Comparison of ENCODE assay signal across 9 cellular contexts in genomic region chr12:1619599-1619998, GRCh38. TPM values are rescaled to one million over a fixed set of nuclear protein-coding genes. Genes with fewer than 3 reads are reported as not detected.
A peak's percentile ranks its signal among the peaks of the same experiment; 100 is the strongest.
DNase-seq lines count a peak whose midpoint lies in the region; ATAC-seq, FAIRE-seq and TF ChIP-seq lines count a peak whose summit lies in the region.
"Had no signal": no experiment of that assay in that cellular context is flagged by ENCODE, and none has a peak within 500 bp of the region (broad histone marks: within the 10 kb centered on the region; RNA-seq: fewer than 3 reads in every experiment).

No MANE protein-coding gene starts in this region.

- no peaks in the 10 kb centered on the region for H3K4me1 ChIP-seq in MM.1S (ENCODE audit: low read length)

- H4K20me1 ChIP-seq in MM.1S (ENCODE audit: insufficient read depth, low read length): 0 out of 2 replicates have a peak, but pooled peaks cover 4% of the 10 kb centered on the region

- H3K27me3 ChIP-seq in MM.1S (replicated peaks; ENCODE audit: insufficient read depth, low read length): no peaks in the 10 kb centered on the region

- peaks cover 38% of the 10 kb centered on the region for H3K27me3 Mint-ChIP-seq in central memory CD8-positive, alpha-beta T cell

- no peak overlapping the region for H3K4me2 ChIP-seq in MM.1S (ENCODE audit: low read depth, low read length)

- peaks cover 3% of the 10 kb centered on the region; the same call in 1 of the 2 replicates for H3K36me3 ChIP-seq in MM.1S (replicated peaks; ENCODE audit: insufficient read depth, low read length)

- H3K4me3 ChIP-seq in MM.1S (ENCODE audit: low read length): no peak overlapping the region

- no peaks in the 10 kb centered on the region for H3K9me3 Mint-ChIP-seq in central memory CD8-positive, alpha-beta T cell

- no peaks in the 10 kb centered on the region for H3K9me2 ChIP-seq in MM.1S (replicated peaks; ENCODE audit: insufficient read depth, low read length)

- no peak overlapping the region for H3K4me3 Mint-ChIP-seq in central memory CD8-positive, alpha-beta T cell

- H3K9ac ChIP-seq in MM.1S (ENCODE audit: low read length): no peak overlapping the region

- intact Hi-C loops in posterior vena cava (cut with DNase I): no loop called here

- H3K27ac Mint-ChIP-seq in central memory CD8-positive, alpha-beta T cell (ENCODE audit: low read depth): peak overlapping the region; percentile 1

- TF ChIP-seq CTCF in GM13977 (IDR thresholded peaks at IDR 0.05; ENCODE audit: extremely low read depth, insufficient read depth, missing control alignments): no peak
- TF ChIP-seq CTCF in MM.1S (IDR thresholded peaks at IDR 0.05; ENCODE audit: low read length): no peak

- 0 out of 2 replicates have a peak, but pooled peaks cover 3% of the 10 kb centered on the region for H3F3A ChIP-seq in MM.1S (ENCODE audit: insufficient read depth, low read length)

- peaks cover 64% of the 10 kb centered on the region for H3K79me2 ChIP-seq in MM.1S (ENCODE audit: low read length)

- in situ Hi-C loops in GM13977 (cut with MboI; ENCODE audit: low pct_unique_long_range_greater_than_20kb, low sequenced_read_pairs, unreplicated experiment): no loop called here

- DNase-seq in GM13977 (ENCODE audit: low spot score) (peak; percentile 59), MM.1S (peak; percentile 55), posterior vena cava (ENCODE audit: low spot score) (peak; percentile 87), GM19238 (ENCODE audit: insufficient read length, low spot score) (no peak), urothelium cell line (ENCODE audit: low spot score) (no peak), retina (no peak)
- no peak for DNase-seq in central memory CD8-positive, alpha-beta T cell (ENCODE audit: low spot score in 2 of 2)
- DNase-seq: activated CD4-positive, alpha-beta T cell treated with anti-CD3 and anti-CD28 coated beads for 4 hours; NCI-H1048 had no signal

- H2AFZ ChIP-seq in MM.1S (ENCODE audit: low read length): no peak overlapping the region

- no peak for ATAC-seq in central memory CD8-positive, alpha-beta T cell (replicated peaks; ENCODE audit: extremely low read depth, poor library complexity, severe bottlenecking)

- no peaks in the 10 kb centered on the region for H3K36me3 Mint-ChIP-seq in central memory CD8-positive, alpha-beta T cell (ENCODE audit: insufficient read depth)

- H3K27ac ChIP-seq in MM.1S (ENCODE audit: low read length): peak overlapping the region; percentile 25; the same call in 1 of the 2 replicates

- no peak for FAIRE-seq in urothelium cell line (lab: Jason Lieb, UNC)

- H3K4me1 Mint-ChIP-seq in central memory CD8-positive, alpha-beta T cell: no peaks in the 10 kb centered on the region

- H3K9me3 ChIP-seq in MM.1S (replicated peaks; ENCODE audit: insufficient read depth, low read length): no peaks in the 10 kb centered on the region

RNA-seq across cellular contexts. Expression of gene WNT5B, which starts 9.4 kb away (rescaled TPM):
- total RNA-seq in posterior vena cava: 10 to 100 TPM; 10.1 to 12.8 TPM

RNA-seq across cellular contexts. Expression of gene FBXL14, which starts 25.2 kb away (rescaled TPM):
- 1 to 10 TPM; 6.3 to 7.3 TPM for total RNA-seq in posterior vena cava

Comparison
In these comparisons a context has a peak if more than half of its experiments do, and no peak if none do; other contexts are left out.
1. DNase-seq: peak in GM13977 (single experiment), MM.1S (single experiment) and posterior vena cava (single experiment); none in central memory CD8-positive, alpha-beta T cell (0 of 2), GM19238 (single experiment), urothelium cell line (single experiment) and retina (single experiment).